Comparison of ENCODE assay signal across 9 cellular contexts in genomic region chr22:19085233-19086043, GRCh38. TPM values are rescaled to one million over a fixed set of nuclear protein-coding genes. Genes with fewer than 3 reads are reported as not detected.
DNase-seq lines count a peak whose midpoint lies in the region; ATAC-seq and TF ChIP-seq lines count a peak whose summit lies in the region.
"Had no signal": no experiment of that assay in that cellular context is flagged by ENCODE, and none has a peak within 500 bp of the region (broad histone marks: within the 10 kb centered on the region; RNA-seq: fewer than 3 reads in every experiment).

No MANE protein-coding gene starts in this region.

- H2BK120ac ChIP-seq in IMR-90 (ENCODE audit: low read depth, low read length), result no peak overlapping the region

- H4K5ac ChIP-seq in IMR-90 (ENCODE audit: low read depth, low read length), result no peak overlapping the region

- H3K4me1 ChIP-seq in IMR-90 (ENCODE audit: control insufficient read depth, insufficient read depth, low read length) (peaks cover 7% of the 10 kb centered on the region), right atrium auricular region (peaks cover 0 to 14% of the 10 kb centered on the region in 2 donors), vagina (peaks cover 23% of the 10 kb centered on the region)

- no peak overlapping the region for H4K8ac ChIP-seq in IMR-90 (ENCODE audit: low read depth in 2 of 2, low read length in 2 of 2)

- H3K36me3 ChIP-seq in IMR-90 (ENCODE audit: control insufficient read depth, insufficient read depth, low read length), result peaks cover 12% of the 10 kb centered on the region
- peaks cover 7% of the 10 kb centered on the region for H3K36me3 ChIP-seq in right atrium auricular region
- peaks cover 0 to 10% of the 10 kb centered on the region in 2 donors for H3K36me3 ChIP-seq in vagina

- no CpG with 5 or more reads among the region's 1 CpG for WGBS in IMR-90 (ENCODE audit: extremely low coverage in 2 of 2, insufficient read length in 1 of 2), 2 experiments

- H3K23ac ChIP-seq in IMR-90 (ENCODE audit: low read depth, low read length), result no peak overlapping the region

- no peak overlapping the region for H2AK5ac ChIP-seq in IMR-90 (ENCODE audit: low read depth, low read length)

- H3K4ac ChIP-seq in IMR-90 (ENCODE audit: low read depth, low read length), result no peak overlapping the region

- peak overlapping the region; percentile 24 for H3K27ac Mint-ChIP-seq in activated CD8-positive, alpha-beta memory T cell treated with anti-CD3 and anti-CD28 coated beads, Interleukin-2, amount 10 ng/mL, durations not matched to agents 7 days and 5 days
- H3K27ac Mint-ChIP-seq in activated T-helper 1 cell treated with anti-CD3 and anti-CD28 coated beads, Interleukin-12 subunit alpha, Interleukin-12 subunit beta, Interleukin-2, Interleukin-4 antibody, amounts not matched to agents 30 ng/mL and 10 ng/mL and 1 ng/mL, durations not matched to agents 14 hours and 24 hours and 36 hours, result no peak overlapping the region

- peak; percentile 48 for TF ChIP-seq RAD21 in IMR-90 (IDR thresholded peaks at IDR 0.05; ENCODE audit: low read length)

- peak; percentile 49 for TF ChIP-seq CTCF in IMR-90 (conservative IDR thresholded peaks at IDR 0.05; ENCODE audit: low read depth, low read length)
- TF ChIP-seq CTCF in VCaP (conservative IDR thresholded peaks at IDR 0.05), result peak; percentile 84
- TF ChIP-seq CTCF in right atrium auricular region (IDR thresholded peaks at IDR 0.05), result peak in 1 of 2 donors; percentile 24
- no peak for TF ChIP-seq CTCF in vagina (IDR thresholded peaks at IDR 0.05)

- no peaks in the 10 kb centered on the region for H3K27me3 Mint-ChIP-seq in activated CD8-positive, alpha-beta memory T cell treated with anti-CD3 and anti-CD28 coated beads, Interleukin-2, amount 10 ng/mL, durations not matched to agents 7 days and 5 days
- H3K27me3 Mint-ChIP-seq in activated T-helper 1 cell treated with anti-CD3 and anti-CD28 coated beads, Interleukin-12 subunit alpha, Interleukin-12 subunit beta, Interleukin-2, Interleukin-4 antibody, amounts not matched to agents 30 ng/mL and 10 ng/mL and 1 ng/mL, durations not matched to agents 14 hours and 24 hours and 36 hours (ENCODE audit: insufficient read depth), result no peaks in the 10 kb centered on the region

- intact Hi-C loops in IMR-90 (cut with micrococcal nuclease) (no loop called here), vagina (cut with DNase I) (no loop called here)
- intact Hi-C loops in activated T-helper 1 cell treated with anti-CD3 and anti-CD28 coated beads, Interleukin-12 subunit alpha, Interleukin-12 subunit beta, Interleukin-2, Interleukin-4 antibody, amounts not matched to agents 30 ng/mL and 10 ng/mL and 1 ng/mL, durations not matched to agents 14 hours and 24 hours and 36 hours (cut with micrococcal nuclease), result no loop called here

- H3K9ac ChIP-seq in IMR-90 (ENCODE audit: low read depth, low read length), result no peak overlapping the region

- H3K27me3 ChIP-seq in IMR-90 (ENCODE audit: control insufficient read depth, insufficient read depth, low read length) (no peaks in the 10 kb centered on the region), right atrium auricular region (no peaks in the 10 kb centered on the region), vagina (no peaks in the 10 kb centered on the region)
- H3K27me3 ChIP-seq: tibial artery had no signal

- H2BK15ac ChIP-seq in IMR-90 (ENCODE audit: low read depth, low read length), result no peak overlapping the region

- no TSS peak for BruUV-seq in IMR-90 (replicated peaks; lab: Mats Ljungman, UMichigan)

- H3K36me3 Mint-ChIP-seq in activated CD8-positive, alpha-beta memory T cell treated with anti-CD3 and anti-CD28 coated beads, Interleukin-2, amount 10 ng/mL, durations not matched to agents 7 days and 5 days, result peaks cover 19% of the 10 kb centered on the region
- peaks cover 27% of the 10 kb centered on the region for H3K36me3 Mint-ChIP-seq in activated T-helper 1 cell treated with anti-CD3 and anti-CD28 coated beads, Interleukin-12 subunit alpha, Interleukin-12 subunit beta, Interleukin-2, Interleukin-4 antibody, amounts not matched to agents 30 ng/mL and 10 ng/mL and 1 ng/mL, durations not matched to agents 14 hours and 24 hours and 36 hours (ENCODE audit: low read depth)

- peaks cover 29% of the 10 kb centered on the region for H4K20me1 ChIP-seq in IMR-90 (ENCODE audit: insufficient read depth, low read length)

- H2BK5ac ChIP-seq in IMR-90 (ENCODE audit: low read depth, low read length, poor library complexity, severe bottlenecking), result no peak overlapping the region

- H3K79me1 ChIP-seq in IMR-90 (ENCODE audit: low read depth in 1 of 2, low read length in 2 of 2), result peaks cover 9 to 43% of the 10 kb centered on the region in 2 experiments; a peak in 3 of 4 replicates

- H3K4me3 Mint-ChIP-seq in activated CD8-positive, alpha-beta memory T cell treated with anti-CD3 and anti-CD28 coated beads, Interleukin-2, amount 10 ng/mL, durations not matched to agents 7 days and 5 days, result no peak overlapping the region
- no peak overlapping the region for H3K4me3 Mint-ChIP-seq in activated T-helper 1 cell treated with anti-CD3 and anti-CD28 coated beads, Interleukin-12 subunit alpha, Interleukin-12 subunit beta, Interleukin-2, Interleukin-4 antibody, amounts not matched to agents 30 ng/mL and 10 ng/mL and 1 ng/mL, durations not matched to agents 14 hours and 24 hours and 36 hours

- in situ Hi-C loops in IMR-90 (cut with MboI; ENCODE audit: low sequenced_read_pairs), result no loop called here

- peaks cover 13% of the 10 kb centered on the region for H3K4me1 Mint-ChIP-seq in activated CD8-positive, alpha-beta memory T cell treated with anti-CD3 and anti-CD28 coated beads, Interleukin-2, amount 10 ng/mL, durations not matched to agents 7 days and 5 days
- H3K4me1 Mint-ChIP-seq in activated T-helper 1 cell treated with anti-CD3 and anti-CD28 coated beads, Interleukin-12 subunit alpha, Interleukin-12 subunit beta, Interleukin-2, Interleukin-4 antibody, amounts not matched to agents 30 ng/mL and 10 ng/mL and 1 ng/mL, durations not matched to agents 14 hours and 24 hours and 36 hours (ENCODE audit: low read depth), result no peaks in the 10 kb centered on the region

- H3K4me2 ChIP-seq in IMR-90 (ENCODE audit: low read depth, low read length), result no peak overlapping the region

- no peak overlapping the region for H2BK20ac ChIP-seq in IMR-90 (ENCODE audit: low read depth, low read length)

- POLR2A ChIA-PET in IMR-90 (lab: Charles Lee; ENCODE audit: unreplicated experiment), result no interaction called here

- H2AFZ ChIP-seq in IMR-90 (replicated peaks; ENCODE audit: low read length, poor library complexity), result no peak overlapping the region

- peaks cover 11% of the 10 kb centered on the region for H3K9me1 ChIP-seq in IMR-90 (ENCODE audit: insufficient read depth, low read length)

- H3K56ac ChIP-seq in IMR-90 (ENCODE audit: extremely low read depth, insufficient read depth, low read length), result no peak overlapping the region

- no peaks in the 10 kb centered on the region for H3K9me3 Mint-ChIP-seq in activated CD8-positive, alpha-beta memory T cell treated with anti-CD3 and anti-CD28 coated beads, Interleukin-2, amount 10 ng/mL, durations not matched to agents 7 days and 5 days (ENCODE audit: low read depth)
- no peaks in the 10 kb centered on the region for H3K9me3 Mint-ChIP-seq in activated T-helper 1 cell treated with anti-CD3 and anti-CD28 coated beads, Interleukin-12 subunit alpha, Interleukin-12 subunit beta, Interleukin-2, Interleukin-4 antibody, amounts not matched to agents 30 ng/mL and 10 ng/mL and 1 ng/mL, durations not matched to agents 14 hours and 24 hours and 36 hours

- TF ChIP-seq POLR2A in IMR-90 (IDR thresholded peaks at IDR 0.05; ENCODE audit: low read depth, low read length) (no peak), vagina (IDR thresholded peaks at IDR 0.05) (no peak)

- H3K9me3 ChIP-seq in IMR-90 (ENCODE audit: control insufficient read depth, insufficient read depth, low read length) (no peaks in the 10 kb centered on the region), right atrium auricular region (no peaks in the 10 kb centered on the region), vagina (no peaks in the 10 kb centered on the region)
- H3K9me3 ChIP-seq: tibial artery had no signal

- DNase-seq in activated CD8-positive, alpha-beta memory T cell treated with anti-CD3 and anti-CD28 coated beads, Interleukin-2, amount 10 ng/mL, durations not matched to agents 7 days and 5 days, result no peak
- no peak for DNase-seq in activated CD8-positive, alpha-beta memory T cell treated with anti-CD3 and anti-CD28 coated beads, Interleukin-2, amount 50 U/mL, for 4 hours
- DNase-seq in IMR-90 (peak; percentile 52), right atrium auricular region (ENCODE audit: low spot score) (peak; percentile 38), vagina (ENCODE audit: extremely low spot score in 2 of 2) (no peak)
- no peak for DNase-seq in activated T-helper 1 cell treated with anti-CD3 and anti-CD28 coated beads, Interleukin-12 subunit alpha, Interleukin-12 subunit beta, Interleukin-2, Interleukin-4 antibody, amounts not matched to agents 30 ng/mL and 10 ng/mL and 1 ng/mL, durations not matched to agents 14 hours and 24 hours and 36 hours (ENCODE audit: low spot score)
- no peak for DNase-seq in effector CD8-positive, alpha-beta T cell (lab: John Stamatoyannopoulos, UW)

- H2AK9ac ChIP-seq in IMR-90 (replicated peaks; ENCODE audit: low read depth, low read length, poor library complexity), result no peak overlapping the region

- H3K18ac ChIP-seq in IMR-90 (ENCODE audit: low read depth, low read length), result no peak overlapping the region

- H3K14ac ChIP-seq in IMR-90 (replicated peaks; ENCODE audit: low read depth, low read length), result no peak overlapping the region

- H3K27ac ChIP-seq in IMR-90 (ENCODE audit: insufficient read depth, low read length) (no peak overlapping the region), VCaP (no peak overlapping the region), right atrium auricular region (no peak overlapping the region), vagina (no peak overlapping the region)
- H3K27ac ChIP-seq: tibial artery had no signal

- dilution Hi-C loops in IMR-90 (cut with HindIII; ENCODE audit: low sequenced_read_pairs, unreplicated experiment), result no loop called here

- no peak for ATAC-seq in activated CD8-positive, alpha-beta memory T cell treated with anti-CD3 and anti-CD28 coated beads, Interleukin-2, amount 10 ng/mL, durations not matched to agents 7 days and 5 days
- ATAC-seq in IMR-90 (ENCODE audit: low read depth), result peak; percentile 67

- H3K4me3 ChIP-seq in IMR-90 (ENCODE audit: insufficient read depth, low read depth, low read length) (no peak overlapping the region), right atrium auricular region (no peak overlapping the region), vagina (no peak overlapping the region)
- H3K4me3 ChIP-seq: tibial artery had no signal

- CTCF ChIA-PET in activated CD8-positive, alpha-beta memory T cell treated with anti-CD3 and anti-CD28 coated beads, Interleukin-2, amount 10 ng/mL, durations not matched to agents 7 days and 5 days (lab: Charles Lee), result no interaction called here
- CTCF ChIA-PET in IMR-90 (lab: Yijun Ruan, JAX), result interaction anchor here (0.9 to 1.0 kb wide), 2 partner anchors 11 to 12 kb away, joined by 4 read pairs; no protein-coding TSS in a partner anchor

- H4K91ac ChIP-seq in IMR-90 (ENCODE audit: insufficient read depth, low read depth, low read length), result no peak overlapping the region

RNA-seq across cellular contexts. Expression of gene DGCR2, which starts 36.8 kb away (rescaled TPM):
- 10 to 100 TPM; 27.8 TPM for total RNA-seq in activated CD8-positive, alpha-beta memory T cell treated with anti-CD3 and anti-CD28 coated beads, Interleukin-2, amount 10 ng/mL, durations not matched to agents 7 days and 5 days
- total RNA-seq in IMR-90 (2012; rRNA removed) (17.2 and 18.6 TPM in 2 replicates), right atrium auricular region (10 to 100 TPM; 32.8 to 48.1 TPM), vagina (66.3 TPM)
- 33.5 and 35.4 TPM in 2 replicates for polyA plus RNA-seq in IMR-90 (2012; rRNA removed)
- polyA plus RNA-seq in IMR-90 (2012; cell fraction: cytosol; rRNA removed), result 29.9 and 40.0 TPM in 2 replicates
- 21.0 and 41.5 TPM in 2 replicates for polyA plus RNA-seq in IMR-90 (2012; cell fraction: nucleus; rRNA removed; ENCODE audit: low replicate concordance)
- 23.2 and 24.1 TPM in 2 replicates for total RNA-seq in activated T-helper 1 cell treated with anti-CD3 and anti-CD28 coated beads, Interleukin-12 subunit alpha, Interleukin-12 subunit beta, Interleukin-2, Interleukin-4 antibody, amounts not matched to agents 30 ng/mL and 10 ng/mL and 1 ng/mL, durations not matched to agents 14 hours and 24 hours and 36 hours

RNA-seq across cellular contexts. Expression of gene TSSK2, which starts 45.7 kb away (rescaled TPM):
- not detected for total RNA-seq in activated CD8-positive, alpha-beta memory T cell treated with anti-CD3 and anti-CD28 coated beads, Interleukin-2, amount 10 ng/mL, durations not matched to agents 7 days and 5 days
- not detected in 2 replicates for total RNA-seq in IMR-90 (2012; rRNA removed)
- not detected in 2 replicates for polyA plus RNA-seq in IMR-90 (2012; rRNA removed)
- not detected in 2 replicates for polyA plus RNA-seq in IMR-90 (2012; cell fraction: cytosol; rRNA removed)
- polyA plus RNA-seq in IMR-90 (2012; cell fraction: nucleus; rRNA removed; ENCODE audit: low replicate concordance), result not detected in 2 replicates
- total RNA-seq in right atrium auricular region, result not detected
- total RNA-seq in vagina, result not detected
- total RNA-seq in activated T-helper 1 cell treated with anti-CD3 and anti-CD28 coated beads, Interleukin-12 subunit alpha, Interleukin-12 subunit beta, Interleukin-2, Interleukin-4 antibody, amounts not matched to agents 30 ng/mL and 10 ng/mL and 1 ng/mL, durations not matched to agents 14 hours and 24 hours and 36 hours, result not detected in 2 replicates

RNA-seq across cellular contexts. Expression of gene ESS2, which starts 59.0 kb away (rescaled TPM):
- total RNA-seq in activated CD8-positive, alpha-beta memory T cell treated with anti-CD3 and anti-CD28 coated beads, Interleukin-2, amount 10 ng/mL, durations not matched to agents 7 days and 5 days, result 10 to 100 TPM; 19.8 to 21.4 TPM
- 13.4 and 16.7 TPM in 2 replicates for total RNA-seq in IMR-90 (2012; rRNA removed)
- 17.3 and 18.3 TPM in 2 replicates for polyA plus RNA-seq in IMR-90 (2012; rRNA removed)
- polyA plus RNA-seq in IMR-90 (2012; cell fraction: cytosol; rRNA removed), result 19.4 and 22.2 TPM in 2 replicates
- 22.1 and 33.4 TPM in 2 replicates for polyA plus RNA-seq in IMR-90 (2012; cell fraction: nucleus; rRNA removed; ENCODE audit: low replicate concordance)
- total RNA-seq in right atrium auricular region, result 10 to 100 TPM in 1 of 2 donors, 1 to 10 TPM in 1; 8.5 to 12.0 TPM
- total RNA-seq in vagina, result 13.8 TPM
- total RNA-seq in activated T-helper 1 cell treated with anti-CD3 and anti-CD28 coated beads, Interleukin-12 subunit alpha, Interleukin-12 subunit beta, Interleukin-2, Interleukin-4 antibody, amounts not matched to agents 30 ng/mL and 10 ng/mL and 1 ng/mL, durations not matched to agents 14 hours and 24 hours and 36 hours, result 20.8 and 22.8 TPM in 2 replicates

Comparison
In these comparisons a context has a peak if more than half of its experiments do, and no peak if none do; other contexts are left out.
1. DNase-seq: peak in IMR-90 (single experiment) and right atrium auricular region (single experiment); none in activated CD8-positive, alpha-beta memory T cell treated with anti-CD3 and anti-CD28 coated beads, Interleukin-2, amount 10 ng/mL, durations not matched to agents 7 days and 5 days (single experiment), activated CD8-positive, alpha-beta memory T cell treated with anti-CD3 and anti-CD28 coated beads, Interleukin-2, amount 50 U/mL, for 4 hours (single experiment), vagina (0 of 2), activated T-helper 1 cell treated with anti-CD3 and anti-CD28 coated beads, Interleukin-12 subunit alpha, Interleukin-12 subunit beta, Interleukin-2, Interleukin-4 antibody, amounts not matched to agents 30 ng/mL and 10 ng/mL and 1 ng/mL, durations not matched to agents 14 hours and 24 hours and 36 hours (single experiment) and effector CD8-positive, alpha-beta T cell (single experiment).
2. CTCF ChIP-seq: peak in IMR-90 (single experiment) and VCaP (single experiment); none in vagina (0 of 3).